Comparison of ENCODE assay signal across 12 cellular contexts in genomic region chr2:16653083-16653375, GRCh38. TPM values are rescaled to one million over a fixed set of nuclear protein-coding genes. Genes with fewer than 3 reads are reported as not detected.
A peak's percentile ranks its signal among the peaks of the same experiment; 100 is the strongest.
DNase-seq lines count a peak whose midpoint lies in the region; ATAC-seq and TF ChIP-seq lines count a peak whose summit lies in the region.
"Had no signal": no experiment of that assay in that cellular context is flagged by ENCODE, and none has a peak within 500 bp of the region (broad histone marks: within the 10 kb centered on the region; RNA-seq: fewer than 3 reads in every experiment).

No MANE protein-coding gene starts in this region.

- H3K36me3 ChIP-seq in colonic mucosa, result no peaks in the 10 kb centered on the region
- H3K36me3 ChIP-seq in liver (ENCODE audit: control insufficient read depth in 4 of 4, insufficient read depth in 3 of 4, low read depth in 1 of 4, low read length in 3 of 4), result peaks cover 0 to 2% (median 0%) of the 10 kb centered on the region in 4 donors
- no peaks in the 10 kb centered on the region for H3K36me3 ChIP-seq in skeletal muscle tissue (ENCODE audit: control insufficient read depth in 3 of 3, insufficient read depth in 3 of 3, low read length in 3 of 3)
- H3K36me3 ChIP-seq: BE2C had no signal

- H3K27me3 ChIP-seq in colonic mucosa (no peaks in the 10 kb centered on the region), liver (ENCODE audit: control insufficient read depth in 4 of 4, insufficient read depth in 4 of 4, low read length in 3 of 4) (no peaks in the 10 kb centered on the region), skeletal muscle tissue (ENCODE audit: control insufficient read depth in 3 of 3, insufficient read depth in 3 of 3, low read length in 3 of 3) (no peaks in the 10 kb centered on the region)
- H3K27me3 ChIP-seq: BE2C had no signal

- no peak for ATAC-seq in GM19455 (IDR thresholded peaks at IDR 0.05; ENCODE audit: unreplicated experiment)
- ATAC-seq: activated CD4-positive, alpha-beta T cell treated with anti-CD3 and anti-CD28 coated beads for 36 hours had no signal

- no peaks in the 10 kb centered on the region for H3K9me3 ChIP-seq in colonic mucosa
- no peaks in the 10 kb centered on the region for H3K9me3 ChIP-seq in liver (ENCODE audit: control insufficient read depth in 4 of 4, low read length in 3 of 4)
- no peaks in the 10 kb centered on the region for H3K9me3 ChIP-seq in skeletal muscle tissue (ENCODE audit: control insufficient read depth in 3 of 3, low read length in 3 of 3)
- H3K9me3 ChIP-seq: BE2C had no signal

- H3K9ac ChIP-seq in colonic mucosa (ENCODE audit: low read depth in 2 of 2, low read length in 2 of 2) (peak overlapping the region in 1 of 2 donors; percentile 12), liver (ENCODE audit: low read depth in 1 of 2, low read length in 2 of 2) (no peak overlapping the region), skeletal muscle tissue (ENCODE audit: low read depth in 1 of 3, low read length in 3 of 3) (peak overlapping the region in 1 of 3 donors; percentile 17)

- H3K4me3 Mint-ChIP-seq in IgD-negative memory B cell, result peak overlapping the region in 2 of 4 donors; percentile 74 to 76
- no peak overlapping the region for H3K4me3 Mint-ChIP-seq in activated T-helper 1 cell treated with anti-CD3 and anti-CD28 coated beads, Interleukin-12 subunit alpha, Interleukin-12 subunit beta, Interleukin-2, Interleukin-4 antibody, amounts not matched to agents 30 ng/mL and 10 ng/mL and 1 ng/mL, durations not matched to agents 14 hours and 24 hours and 36 hours
- H3K4me3 Mint-ChIP-seq: activated CD4-positive, alpha-beta T cell treated with anti-CD3 and anti-CD28 coated beads for 36 hours; HFFc6 had no signal

- peaks cover 60 to 86% (median 71%) of the 10 kb centered on the region in 3 donors for H3K4me1 Mint-ChIP-seq in IgD-negative memory B cell
- peaks cover 23% of the 10 kb centered on the region for H3K4me1 Mint-ChIP-seq in activated T-helper 1 cell treated with anti-CD3 and anti-CD28 coated beads, Interleukin-12 subunit alpha, Interleukin-12 subunit beta, Interleukin-2, Interleukin-4 antibody, amounts not matched to agents 30 ng/mL and 10 ng/mL and 1 ng/mL, durations not matched to agents 14 hours and 24 hours and 36 hours (ENCODE audit: low read depth)

- H3K4me3 ChIP-seq in colonic mucosa (no peak overlapping the region), liver (ENCODE audit: low read depth in 1 of 3, low read length in 3 of 3) (no peak overlapping the region), skeletal muscle tissue (ENCODE audit: low read length in 3 of 3) (no peak overlapping the region)

- intact Hi-C loops in colonic mucosa (cut with DNase I), result no loop called here
- intact Hi-C loops in activated T-helper 1 cell treated with anti-CD3 and anti-CD28 coated beads, Interleukin-12 subunit alpha, Interleukin-12 subunit beta, Interleukin-2, Interleukin-4 antibody, amounts not matched to agents 30 ng/mL and 10 ng/mL and 1 ng/mL, durations not matched to agents 14 hours and 24 hours and 36 hours (cut with micrococcal nuclease), result no loop called here

- no peak for TF ChIP-seq RAD21 in liver (IDR thresholded peaks at IDR 0.05)

- in situ Hi-C loops in GM13977 (cut with MboI; ENCODE audit: low pct_unique_long_range_greater_than_20kb, low sequenced_read_pairs, unreplicated experiment), result no loop called here

- 50% methylated on average over 2 of the region's 2 CpGs for WGBS in liver

- no peaks in the 10 kb centered on the region for H3K27me3 Mint-ChIP-seq in IgD-negative memory B cell
- peaks cover 3% of the 10 kb centered on the region for H3K27me3 Mint-ChIP-seq in activated T-helper 1 cell treated with anti-CD3 and anti-CD28 coated beads, Interleukin-12 subunit alpha, Interleukin-12 subunit beta, Interleukin-2, Interleukin-4 antibody, amounts not matched to agents 30 ng/mL and 10 ng/mL and 1 ng/mL, durations not matched to agents 14 hours and 24 hours and 36 hours (ENCODE audit: insufficient read depth)
- H3K27me3 Mint-ChIP-seq: activated CD4-positive, alpha-beta T cell treated with anti-CD3 and anti-CD28 coated beads for 36 hours had no signal

- DNase-seq in colonic mucosa (no peak), GM13977 (ENCODE audit: low spot score) (no peak), DMS153 treated with DMSO at 0.1 percent for 48 hours (lab: John Stamatoyannopoulos, UW; ENCODE audit: unreplicated experiment) (no peak)
- DNase-seq in activated T-helper 1 cell treated with anti-CD3 and anti-CD28 coated beads, Interleukin-12 subunit alpha, Interleukin-12 subunit beta, Interleukin-2, Interleukin-4 antibody, amounts not matched to agents 30 ng/mL and 10 ng/mL and 1 ng/mL, durations not matched to agents 14 hours and 24 hours and 36 hours (ENCODE audit: low spot score), result no peak
- DNase-seq: activated CD4-positive, alpha-beta T cell treated with anti-CD3 and anti-CD28 coated beads for 36 hours; BE2C; HFFc6; NCI-H2029 had no signal

- peak overlapping the region; percentile 54 for H3K27ac ChIP-seq in colonic mucosa
- peak overlapping the region; percentile 51 to 63 for H3K27ac ChIP-seq in liver (ENCODE audit: low read depth in 1 of 2, low read length in 2 of 2)
- H3K27ac ChIP-seq in skeletal muscle tissue (ENCODE audit: low read depth, low read length), result peak overlapping the region; percentile 43

- no peaks in the 10 kb centered on the region for H3K9me3 Mint-ChIP-seq in IgD-negative memory B cell
- H3K9me3 Mint-ChIP-seq in activated T-helper 1 cell treated with anti-CD3 and anti-CD28 coated beads, Interleukin-12 subunit alpha, Interleukin-12 subunit beta, Interleukin-2, Interleukin-4 antibody, amounts not matched to agents 30 ng/mL and 10 ng/mL and 1 ng/mL, durations not matched to agents 14 hours and 24 hours and 36 hours, result no peaks in the 10 kb centered on the region

- H3K36me3 Mint-ChIP-seq in IgD-negative memory B cell, result peaks cover 7% of the 10 kb centered on the region
- H3K36me3 Mint-ChIP-seq in activated T-helper 1 cell treated with anti-CD3 and anti-CD28 coated beads, Interleukin-12 subunit alpha, Interleukin-12 subunit beta, Interleukin-2, Interleukin-4 antibody, amounts not matched to agents 30 ng/mL and 10 ng/mL and 1 ng/mL, durations not matched to agents 14 hours and 24 hours and 36 hours (ENCODE audit: low read depth), result no peaks in the 10 kb centered on the region

- peak overlapping the region; percentile 41 to 96 (median 94) for H3K27ac Mint-ChIP-seq in IgD-negative memory B cell
- H3K27ac Mint-ChIP-seq in activated T-helper 1 cell treated with anti-CD3 and anti-CD28 coated beads, Interleukin-12 subunit alpha, Interleukin-12 subunit beta, Interleukin-2, Interleukin-4 antibody, amounts not matched to agents 30 ng/mL and 10 ng/mL and 1 ng/mL, durations not matched to agents 14 hours and 24 hours and 36 hours, result no peak overlapping the region
- H3K27ac Mint-ChIP-seq: activated CD4-positive, alpha-beta T cell treated with anti-CD3 and anti-CD28 coated beads for 36 hours; HFFc6 had no signal

- no peak for TF ChIP-seq CTCF in colonic mucosa (IDR thresholded peaks at IDR 0.05)
- no peak for TF ChIP-seq CTCF in liver (IDR thresholded peaks at IDR 0.05; ENCODE audit: low read depth, low read length, missing input control)
- TF ChIP-seq CTCF in GM13977 (IDR thresholded peaks at IDR 0.05; ENCODE audit: extremely low read depth, insufficient read depth, missing control alignments), result no peak

- H3K4me1 ChIP-seq in colonic mucosa (peaks cover 9% of the 10 kb centered on the region), liver (ENCODE audit: control insufficient read depth in 4 of 4, insufficient read depth in 4 of 4, low read length in 3 of 4) (peaks cover 0 to 24% (median 0%) of the 10 kb centered on the region in 4 donors), skeletal muscle tissue (ENCODE audit: control insufficient read depth in 3 of 3, insufficient read depth in 3 of 3, low read length in 3 of 3) (peaks cover 72 to 84% (median 78%) of the 10 kb centered on the region in 3 donors)
- H3K4me1 ChIP-seq: BE2C had no signal

TF ChIP-seq in liver, 16 proteins besides CTCF, POLR2A, EP300 and RAD21:
- TF ChIP-seq, protein P1, sequence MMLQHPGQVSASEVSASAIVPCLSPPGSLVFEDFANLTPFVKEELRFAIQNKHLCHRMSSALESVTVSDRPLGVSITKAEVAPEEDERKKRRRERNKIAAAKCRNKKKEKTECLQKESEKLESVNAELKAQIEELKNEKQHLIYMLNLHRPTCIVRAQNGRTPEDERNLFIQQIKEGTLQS (IDR thresholded peaks at IDR 0.05), result no peak
- TF ChIP-seq EGR1 (IDR thresholded peaks at IDR 0.05; ENCODE audit: low read depth in 2 of 2) (no peak), MAX (IDR thresholded peaks at IDR 0.05) (no peak), RXRA (IDR thresholded peaks at IDR 0.05) (peak; percentile 66 to 79), GABPA (IDR thresholded peaks at IDR 0.05 in 1 of 2, conservative IDR thresholded peaks at IDR 0.05 in 1 of 2) (no peak), SP1 (IDR thresholded peaks at IDR 0.05) (peak; percentile 29), NR2F2 (IDR thresholded peaks at IDR 0.05) (peak; percentile 96), YY1 (IDR thresholded peaks at IDR 0.05) (no peak), TAF1 (conservative IDR thresholded peaks at IDR 0.05) (no peak), HNF4A (conservative IDR thresholded peaks at IDR 0.05) (no peak), ZBTB33 (IDR thresholded peaks at IDR 0.05) (no peak), FOXA1 (IDR thresholded peaks at IDR 0.05) (no peak)

RNA-seq across cellular contexts. Expression of gene CYRIA, which starts 12.6 kb away (rescaled TPM):
- polyA plus RNA-seq in IgD-negative memory B cell (31.0 TPM), liver (1 to 10 TPM; 1.3 to 1.6 TPM)
- total RNA-seq in colonic mucosa (1 to 10 TPM; 1.0 to 3.8 TPM), liver (1 to 10 TPM; 3.1 to 4.3 TPM), skeletal muscle tissue (4.7 TPM)
- total RNA-seq in activated T-helper 1 cell treated with anti-CD3 and anti-CD28 coated beads, Interleukin-12 subunit alpha, Interleukin-12 subunit beta, Interleukin-2, Interleukin-4 antibody, amounts not matched to agents 30 ng/mL and 10 ng/mL and 1 ng/mL, durations not matched to agents 14 hours and 24 hours and 36 hours, result 0.65 and 0.88 TPM in 2 replicates
- total RNA-seq: HFFc6 had no signal
